19 cellular contexts compared by ENCODE assay signal in the genomic region with DNA sequence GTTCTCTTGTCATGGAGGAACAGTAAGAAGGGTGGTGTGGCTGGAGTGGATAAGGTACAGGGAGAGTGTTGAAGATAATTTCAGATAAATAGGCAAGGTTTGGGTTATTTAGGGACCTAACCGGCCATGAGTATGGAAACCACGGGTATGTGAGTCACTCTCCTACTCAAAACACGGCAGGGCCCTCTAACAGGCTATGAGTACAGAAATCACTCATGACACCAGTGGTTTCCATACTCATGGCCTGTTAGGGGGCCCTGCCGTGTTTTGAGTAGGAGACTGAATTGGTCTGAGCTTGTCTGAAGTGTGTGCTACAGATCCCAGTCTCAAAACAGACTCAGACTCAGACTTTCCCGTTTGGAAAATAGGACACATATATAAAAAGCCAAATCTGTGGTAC.
DNase-seq lines count a peak whose midpoint lies in the region; ATAC-seq and TF ChIP-seq lines count a peak whose summit lies in the region.
"Had no signal": no experiment of that assay in that cellular context is flagged by ENCODE, and none has a peak within 500 bp of the region (broad histone marks: within the 10 kb centered on the region; RNA-seq: fewer than 3 reads in every experiment).

No MANE protein-coding gene starts in this region.

- H4K20me1 ChIP-seq in GM23338 (replicated peaks; ENCODE audit: insufficient read depth), result no peaks in the 10 kb centered on the region

- H3K9me2 ChIP-seq in GM23338 (ENCODE audit: insufficient read depth), result no peaks in the 10 kb centered on the region

- H3K27ac ChIP-seq in GM23338 (ENCODE audit: low read depth), result no peak overlapping the region
- H3K27ac ChIP-seq: C4-2B, Peyer's patch had no signal

- no peaks in the 10 kb centered on the region for H3K27me3 Mint-ChIP-seq in GM23338 (ENCODE audit: insufficient read depth, low read depth, poor library complexity)
- no peaks in the 10 kb centered on the region for H3K27me3 Mint-ChIP-seq in nephron progenitor cell (ENCODE audit: low read depth, poor library complexity)
- no peaks in the 10 kb centered on the region for H3K27me3 Mint-ChIP-seq in effector memory CD8-positive, alpha-beta T cell

- no peak for DNase-seq in GM23338 (ENCODE audit: low spot score)
- no peak for DNase-seq in nephron progenitor cell
- no peak for DNase-seq in NCI-H748 (lab: John Stamatoyannopoulos, UW; ENCODE audit: unreplicated experiment)
- no peak for DNase-seq in Ammon's horn (ENCODE audit: low spot score)
- no peak for DNase-seq in effector memory CD8-positive, alpha-beta T cell
- DNase-seq: GF-D8, H7, IMR-90, Karpas-422, MG63, NCI-H1092, NCI-H1694, NCI-H510A treated with DMSO at 0.1 percent for 48 hours, Peyer's patch, SHP77, SK-N-SH had no signal

- H3K4me3 Mint-ChIP-seq in GM23338 (no peak overlapping the region), nephron progenitor cell (no peak overlapping the region)
- no peak overlapping the region for H3K4me3 Mint-ChIP-seq in effector memory CD8-positive, alpha-beta T cell

- H3K9me3 Mint-ChIP-seq in GM23338 (no peaks in the 10 kb centered on the region), nephron progenitor cell (peaks cover 2% of the 10 kb centered on the region)
- peaks cover 7 to 8% of the 10 kb centered on the region in 2 donors for H3K9me3 Mint-ChIP-seq in effector memory CD8-positive, alpha-beta T cell

- H3K27ac Mint-ChIP-seq in GM23338 (peak overlapping the region; percentile 20; the same call in 1 of the 2 replicates), nephron progenitor cell (peak overlapping the region; percentile 0)
- H3K27ac Mint-ChIP-seq in effector memory CD8-positive, alpha-beta T cell, result no peak overlapping the region

- H3K27me3 ChIP-seq in GM23338 (ENCODE audit: insufficient read depth), result no peaks in the 10 kb centered on the region
- H3K27me3 ChIP-seq: MG63, Peyer's patch had no signal

- H2AFZ ChIP-seq in GM23338, result no peak overlapping the region

- H3K4me1 Mint-ChIP-seq in GM23338 (no peaks in the 10 kb centered on the region), nephron progenitor cell (no peaks in the 10 kb centered on the region)
- no peaks in the 10 kb centered on the region for H3K4me1 Mint-ChIP-seq in effector memory CD8-positive, alpha-beta T cell (ENCODE audit: low read depth in 2 of 2)

- no peaks in the 10 kb centered on the region for H3F3A ChIP-seq in GM23338 (replicated peaks; ENCODE audit: low read depth)

- H3K4me3 ChIP-seq in GM23338, result no peak overlapping the region
- H3K4me3 ChIP-seq: MG63, Peyer's patch had no signal

- H3K4me2 ChIP-seq in GM23338, result no peak overlapping the region
- H3K4me2 ChIP-seq: SK-N-SH had no signal

- TF ChIP-seq CTCF in GM23338 (conservative IDR thresholded peaks at IDR 0.05; ENCODE audit: low read depth in 2 of 2), result no peak
- no peak for TF ChIP-seq CTCF in nephron progenitor cell (IDR thresholded peaks at IDR 0.05)

- no peaks in the 10 kb centered on the region for H3K36me3 Mint-ChIP-seq in GM23338 (ENCODE audit: low read depth)
- no peaks in the 10 kb centered on the region for H3K36me3 Mint-ChIP-seq in nephron progenitor cell (ENCODE audit: low read depth)
- H3K36me3 Mint-ChIP-seq in effector memory CD8-positive, alpha-beta T cell (ENCODE audit: insufficient read depth), result no peaks in the 10 kb centered on the region

- no peaks in the 10 kb centered on the region for H3K36me3 ChIP-seq in GM23338 (ENCODE audit: insufficient read depth)
- H3K36me3 ChIP-seq: MG63, Peyer's patch had no signal

- no peaks in the 10 kb centered on the region for H3K4me1 ChIP-seq in GM23338 (ENCODE audit: insufficient read depth)
- H3K4me1 ChIP-seq: Peyer's patch had no signal

- no peaks in the 10 kb centered on the region for H3K79me2 ChIP-seq in GM23338 (replicated peaks; ENCODE audit: insufficient read depth)

- ATAC-seq in GM18511 (IDR thresholded peaks at IDR 0.05; ENCODE audit: unreplicated experiment), result peak; percentile 67
- no peak for ATAC-seq in GM23338
- peak; percentile 50 for ATAC-seq in HG03565 (IDR thresholded peaks at IDR 0.05; ENCODE audit: unreplicated experiment)
- ATAC-seq in effector memory CD8-positive, alpha-beta T cell (replicated peaks), result no peak

TF ChIP-seq in GM23338, 12 proteins besides CTCF, POLR2A, EP300 and RAD21 (continues in another document):
- TF ChIP-seq STAT1 (IDR thresholded peaks at IDR 0.05; ENCODE audit: unreplicated experiment), result no peak
- TF ChIP-seq POLR2AphosphoS5 (IDR thresholded peaks at IDR 0.05; ENCODE audit: low read depth), result no peak
- TF ChIP-seq EZH2phosphoT487 (IDR thresholded peaks at IDR 0.05; ENCODE audit: unreplicated experiment), result no peak
- TF ChIP-seq, protein P1, sequence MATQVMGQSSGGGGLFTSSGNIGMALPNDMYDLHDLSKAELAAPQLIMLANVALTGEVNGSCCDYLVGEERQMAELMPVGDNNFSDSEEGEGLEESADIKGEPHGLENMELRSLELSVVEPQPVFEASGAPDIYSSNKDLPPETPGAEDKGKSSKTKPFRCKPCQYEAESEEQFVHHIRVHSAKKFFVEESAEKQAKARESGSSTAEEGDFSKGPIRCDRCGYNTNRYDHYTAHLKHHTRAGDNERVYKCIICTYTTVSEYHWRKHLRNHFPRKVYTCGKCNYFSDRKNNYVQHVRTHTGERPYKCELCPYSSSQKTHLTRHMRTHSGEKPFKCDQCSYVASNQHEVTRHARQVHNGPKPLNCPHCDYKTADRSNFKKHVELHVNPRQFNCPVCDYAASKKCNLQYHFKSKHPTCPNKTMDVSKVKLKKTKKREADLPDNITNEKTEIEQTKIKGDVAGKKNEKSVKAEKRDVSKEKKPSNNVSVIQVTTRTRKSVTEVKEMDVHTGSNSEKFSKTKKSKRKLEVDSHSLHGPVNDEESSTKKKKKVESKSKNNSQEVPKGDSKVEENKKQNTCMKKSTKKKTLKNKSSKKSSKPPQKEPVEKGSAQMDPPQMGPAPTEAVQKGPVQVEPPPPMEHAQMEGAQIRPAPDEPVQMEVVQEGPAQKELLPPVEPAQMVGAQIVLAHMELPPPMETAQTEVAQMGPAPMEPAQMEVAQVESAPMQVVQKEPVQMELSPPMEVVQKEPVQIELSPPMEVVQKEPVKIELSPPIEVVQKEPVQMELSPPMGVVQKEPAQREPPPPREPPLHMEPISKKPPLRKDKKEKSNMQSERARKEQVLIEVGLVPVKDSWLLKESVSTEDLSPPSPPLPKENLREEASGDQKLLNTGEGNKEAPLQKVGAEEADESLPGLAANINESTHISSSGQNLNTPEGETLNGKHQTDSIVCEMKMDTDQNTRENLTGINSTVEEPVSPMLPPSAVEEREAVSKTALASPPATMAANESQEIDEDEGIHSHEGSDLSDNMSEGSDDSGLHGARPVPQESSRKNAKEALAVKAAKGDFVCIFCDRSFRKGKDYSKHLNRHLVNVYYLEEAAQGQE (IDR thresholded peaks at IDR 0.05; ENCODE audit: unreplicated experiment), result no peak
- TF ChIP-seq NANOG (IDR thresholded peaks at IDR 0.05; ENCODE audit: borderline replicate concordance), result no peak
- TF ChIP-seq, protein P2, sequence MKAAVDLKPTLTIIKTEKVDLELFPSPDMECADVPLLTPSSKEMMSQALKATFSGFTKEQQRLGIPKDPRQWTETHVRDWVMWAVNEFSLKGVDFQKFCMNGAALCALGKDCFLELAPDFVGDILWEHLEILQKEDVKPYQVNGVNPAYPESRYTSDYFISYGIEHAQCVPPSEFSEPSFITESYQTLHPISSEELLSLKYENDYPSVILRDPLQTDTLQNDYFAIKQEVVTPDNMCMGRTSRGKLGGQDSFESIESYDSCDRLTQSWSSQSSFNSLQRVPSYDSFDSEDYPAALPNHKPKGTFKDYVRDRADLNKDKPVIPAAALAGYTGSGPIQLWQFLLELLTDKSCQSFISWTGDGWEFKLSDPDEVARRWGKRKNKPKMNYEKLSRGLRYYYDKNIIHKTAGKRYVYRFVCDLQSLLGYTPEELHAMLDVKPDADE (IDR thresholded peaks at IDR 0.05), result no peak

Comparison
In these comparisons a context has a peak if more than half of its experiments do, and no peak if none do; other contexts are left out.
1. ATAC-seq: peak in GM18511 (single experiment) and HG03565 (single experiment); none in GM23338 (single experiment) and effector memory CD8-positive, alpha-beta T cell (single experiment).
2. H3K27ac Mint-ChIP-seq: peak in GM23338 (single experiment) and nephron progenitor cell (single experiment); none in effector memory CD8-positive, alpha-beta T cell (0 of 2).